In genomic region chr6:45500924-45501816, GRCh38 we compare ENCODE assay signal across 14 cellular contexts.
DNase-seq lines count a peak whose midpoint lies in the region; ATAC-seq, FAIRE-seq and TF ChIP-seq lines count a peak whose summit lies in the region.
"Had no signal": no experiment of that assay in that cellular context is flagged by ENCODE, and none has a peak within 500 bp of the region (broad histone marks: within the 10 kb centered on the region; RNA-seq: fewer than 3 reads in every experiment).

No MANE protein-coding gene starts in this region.

- H3K4me3 ChIP-seq in neural progenitor cell: no peak overlapping the region

- no peak overlapping the region for H3K9ac ChIP-seq in neural progenitor cell

- peak; percentile 12 for FAIRE-seq in GM18507 (lab: Jason Lieb, UNC)
- FAIRE-seq: endometrium, H54 had no signal

- no peaks in the 10 kb centered on the region for H3K79me2 ChIP-seq in neural progenitor cell (ENCODE audit: low read depth)

- no peaks in the 10 kb centered on the region for H3F3A ChIP-seq in neural progenitor cell (ENCODE audit: low read depth)

- POLR2A ChIA-PET in naive thymus-derived CD8-positive, alpha-beta T cell (lab: Charles Lee): no interaction called here

- ATAC-seq in GM19328 (IDR thresholded peaks at IDR 0.05; ENCODE audit: unreplicated experiment): no peak
- ATAC-seq in HG03460 (IDR thresholded peaks at IDR 0.05; ENCODE audit: unreplicated experiment): no peak
- no peak for ATAC-seq in naive thymus-derived CD8-positive, alpha-beta T cell
- no peak for ATAC-seq in HG03354 (IDR thresholded peaks at IDR 0.05; ENCODE audit: poor library complexity, severe bottlenecking, unreplicated experiment)

- no peaks in the 10 kb centered on the region for H3K9me3 ChIP-seq in neural progenitor cell (ENCODE audit: low read depth)

- H3K4me2 ChIP-seq in neural progenitor cell: no peak overlapping the region

- TF ChIP-seq CTCF in neural progenitor cell (IDR thresholded peaks at IDR 0.05): peak; percentile 63

- H3K27ac ChIP-seq in neural progenitor cell: no peak overlapping the region

- H4K20me1 ChIP-seq in neural progenitor cell (ENCODE audit: low read depth): no peaks in the 10 kb centered on the region

- H3K36me3 ChIP-seq in neural progenitor cell: no peaks in the 10 kb centered on the region

- peaks cover 17% of the 10 kb centered on the region for H3K4me1 Mint-ChIP-seq in neural progenitor cell
- peaks cover 23 to 63% (median 30%) of the 10 kb centered on the region in 4 donors for H3K4me1 Mint-ChIP-seq in naive thymus-derived CD8-positive, alpha-beta T cell

- H2AFZ ChIP-seq in neural progenitor cell (replicated peaks): no peak overlapping the region

- DNase-seq in GM18507 (ENCODE audit: extremely low spot score, insufficient read length, low read depth) (no peak), NAMALWA (ENCODE audit: low spot score) (peak; percentile 41), cerebellar cortex (ENCODE audit: low spot score) (peak; percentile 44), neural progenitor cell (ENCODE audit: low spot score) (peak; percentile 59)
- DNase-seq in naive thymus-derived CD8-positive, alpha-beta T cell: no peak
- DNase-seq: activated CD4-positive, alpha-beta memory T cell treated with anti-CD3 and anti-CD28 coated beads, Interleukin-2, amount 10 ng/mL, durations not matched to agents 7 days and 5 days; kidney glomerular epithelial cell; NCI-H1092; T-helper 2 cell had no signal

- H3K27me3 ChIP-seq in neural progenitor cell: no peaks in the 10 kb centered on the region

- H3K4me1 ChIP-seq in neural progenitor cell: peaks cover 7% of the 10 kb centered on the region

- no peak overlapping the region for H3K27ac Mint-ChIP-seq in neural progenitor cell
- H3K27ac Mint-ChIP-seq in naive thymus-derived CD8-positive, alpha-beta T cell: peak overlapping the region in 1 of 10 donors; percentile 35
- H3K27ac Mint-ChIP-seq: activated CD4-positive, alpha-beta memory T cell treated with anti-CD3 and anti-CD28 coated beads, Interleukin-2, amount 10 ng/mL, durations not matched to agents 7 days and 5 days had no signal

- H3K27me3 Mint-ChIP-seq in neural progenitor cell (ENCODE audit: insufficient read depth, low read depth): peaks cover 6% of the 10 kb centered on the region
- H3K27me3 Mint-ChIP-seq in naive thymus-derived CD8-positive, alpha-beta T cell: peaks cover 0 to 2% (median 0%) of the 10 kb centered on the region in 5 donors
- H3K27me3 Mint-ChIP-seq: activated CD4-positive, alpha-beta memory T cell treated with anti-CD3 and anti-CD28 coated beads, Interleukin-2, amount 10 ng/mL, durations not matched to agents 7 days and 5 days had no signal

- H3K9me3 Mint-ChIP-seq in neural progenitor cell: no peaks in the 10 kb centered on the region
- H3K9me3 Mint-ChIP-seq in naive thymus-derived CD8-positive, alpha-beta T cell: no peaks in the 10 kb centered on the region
- H3K9me3 Mint-ChIP-seq: activated CD4-positive, alpha-beta memory T cell treated with anti-CD3 and anti-CD28 coated beads, Interleukin-2, amount 10 ng/mL, durations not matched to agents 7 days and 5 days had no signal

- no peaks in the 10 kb centered on the region for H3K36me3 Mint-ChIP-seq in neural progenitor cell
- peaks cover 16 to 56% (median 36%) of the 10 kb centered on the region in 3 donors for H3K36me3 Mint-ChIP-seq in naive thymus-derived CD8-positive, alpha-beta T cell

- no peak overlapping the region for H3K4me3 Mint-ChIP-seq in neural progenitor cell
- H3K4me3 Mint-ChIP-seq in naive thymus-derived CD8-positive, alpha-beta T cell: no peak overlapping the region
- H3K4me3 Mint-ChIP-seq: activated CD4-positive, alpha-beta memory T cell treated with anti-CD3 and anti-CD28 coated beads, Interleukin-2, amount 10 ng/mL, durations not matched to agents 7 days and 5 days had no signal

Comparison
In these comparisons a context has a peak if more than half of its experiments do, and no peak if none do; other contexts are left out.
1. DNase-seq: peak in NAMALWA (single experiment), cerebellar cortex (single experiment) and neural progenitor cell (single experiment); none in GM18507 (single experiment) and naive thymus-derived CD8-positive, alpha-beta T cell (0 of 10).